In genomic region chr5:32388429-32389111, GRCh38 we compare ENCODE assay signal across 11 cellular contexts. TPM values are rescaled to one million over a fixed set of nuclear protein-coding genes. Genes with fewer than 3 reads are reported as not detected.
A peak's percentile ranks its signal among the peaks of the same experiment; 100 is the strongest.
DNase-seq lines count a peak whose midpoint lies in the region; ATAC-seq and TF ChIP-seq lines count a peak whose summit lies in the region.
"Had no signal": no experiment of that assay in that cellular context is flagged by ENCODE, and none has a peak within 500 bp of the region (broad histone marks: within the 10 kb centered on the region; RNA-seq: fewer than 3 reads in every experiment).

No MANE protein-coding gene starts in this region.

- no peaks in the 10 kb centered on the region for H3K27me3 Mint-ChIP-seq in activated T-helper 2 cell treated with anti-CD3 and anti-CD28 coated beads, Interferon-gamma antibody, Interleukin-2, Interleukin-4, amounts not matched to agents 10 μg/mL and 5 μg/mL and 100 μg/mL, durations not matched to agents 14 hours and 24 hours and 36 hours (ENCODE audit: low read depth)
- H3K27me3 Mint-ChIP-seq in stimulated activated naive CD8-positive, alpha-beta T cell treated with anti-CD3 and anti-CD28 coated beads, Interleukin-15, amount 100 ng/mL, for 72 hours = no peaks in the 10 kb centered on the region

- no peak for ATAC-seq in HG02798 (IDR thresholded peaks at IDR 0.05; ENCODE audit: poor library complexity, unreplicated experiment)
- no peak for ATAC-seq in stimulated activated naive CD8-positive, alpha-beta T cell treated with anti-CD3 and anti-CD28 coated beads, Interleukin-15, amount 100 ng/mL, for 72 hours

- peaks cover 22% of the 10 kb centered on the region for H3K4me1 Mint-ChIP-seq in activated T-helper 2 cell treated with anti-CD3 and anti-CD28 coated beads, Interferon-gamma antibody, Interleukin-2, Interleukin-4, amounts not matched to agents 10 μg/mL and 5 μg/mL and 100 μg/mL, durations not matched to agents 14 hours and 24 hours and 36 hours (ENCODE audit: low read depth)
- H3K4me1 Mint-ChIP-seq in stimulated activated naive CD8-positive, alpha-beta T cell treated with anti-CD3 and anti-CD28 coated beads, Interleukin-15, amount 100 ng/mL, for 72 hours = no peaks in the 10 kb centered on the region

- H3K27me3 ChIP-seq in AG04450 (ENCODE audit: control insufficient read depth, insufficient read depth, low read length) (no peaks in the 10 kb centered on the region), stomach (no peaks in the 10 kb centered on the region)

- no peaks in the 10 kb centered on the region for H3K9me3 Mint-ChIP-seq in activated T-helper 2 cell treated with anti-CD3 and anti-CD28 coated beads, Interferon-gamma antibody, Interleukin-2, Interleukin-4, amounts not matched to agents 10 μg/mL and 5 μg/mL and 100 μg/mL, durations not matched to agents 14 hours and 24 hours and 36 hours
- no peaks in the 10 kb centered on the region for H3K9me3 Mint-ChIP-seq in stimulated activated naive CD8-positive, alpha-beta T cell treated with anti-CD3 and anti-CD28 coated beads, Interleukin-15, amount 100 ng/mL, for 72 hours

- TF ChIP-seq CTCF in AG04450 (IDR thresholded peaks at IDR 0.05; ENCODE audit: low read depth, low read length) (no peak), foreskin fibroblast (IDR thresholded peaks at IDR 0.05; ENCODE audit: low read depth, low read length) (no peak), stomach (IDR thresholded peaks at IDR 0.05) (no peak)

- H3K27ac ChIP-seq in AG04450 (ENCODE audit: low read depth, low read length) (no peak overlapping the region), stomach (peak overlapping the region in 2 of 5 donors; percentile 25 to 29)
- H3K27ac ChIP-seq: thoracic aorta had no signal

- CTCF ChIA-PET in AG04450 (lab: Charles Lee) = interaction anchor here (1.4 to 2.1 kb wide), 4 partner anchors 9 to 209 kb away, joined by 3 to 11 read pairs (median 6); no protein-coding TSS in a partner anchor

- peaks cover 77% of the 10 kb centered on the region for H3K36me3 Mint-ChIP-seq in activated T-helper 2 cell treated with anti-CD3 and anti-CD28 coated beads, Interferon-gamma antibody, Interleukin-2, Interleukin-4, amounts not matched to agents 10 μg/mL and 5 μg/mL and 100 μg/mL, durations not matched to agents 14 hours and 24 hours and 36 hours (ENCODE audit: low read depth)

- intact Hi-C loops in activated T-helper 2 cell treated with anti-CD3 and anti-CD28 coated beads, Interferon-gamma antibody, Interleukin-2, Interleukin-4, amounts not matched to agents 10 μg/mL and 5 μg/mL and 100 μg/mL, durations not matched to agents 14 hours and 24 hours and 36 hours (cut with micrococcal nuclease) = no loop called here
- intact Hi-C loops in stomach (cut with DNase I; ENCODE audit: low total_unique reads) = no loop called here

- TF ChIP-seq POLR2A in stomach (IDR thresholded peaks at IDR 0.05) = no peak

- DNase-seq in AG04450 (ENCODE audit: low read depth, low spot score) (peak; percentile 13), HCEC 1CT (peak; percentile 66), foreskin fibroblast (peak; percentile 44 to 70), hippocampal formation (lab: John Stamatoyannopoulos, UW) (no peak), stomach (no peak)
- no peak for DNase-seq in activated T-helper 2 cell treated with anti-CD3 and anti-CD28 coated beads, Interferon-gamma antibody, Interleukin-2, Interleukin-4, amounts not matched to agents 10 μg/mL and 5 μg/mL and 100 μg/mL, durations not matched to agents 14 hours and 24 hours and 36 hours (ENCODE audit: low spot score)
- no peak for DNase-seq in stimulated activated naive CD8-positive, alpha-beta T cell treated with anti-CD3 and anti-CD28 coated beads, Interleukin-15, amount 100 ng/mL, for 72 hours
- DNase-seq: activated gamma-delta T cell, GOT3 had no signal

- 47 to 66% (median 54%) methylated on average over 6 of the region's 6 CpGs for WGBS in stomach, 5 donors

- H3K4me3 ChIP-seq in AG04450 (ENCODE audit: low read depth, low read length) (no peak overlapping the region), foreskin fibroblast (ENCODE audit: low read depth in 1 of 2, low read length in 2 of 2) (no peak overlapping the region), stomach (no peak overlapping the region)
- H3K4me3 ChIP-seq: thoracic aorta had no signal

- peaks cover 40 to 91% (median 87%) of the 10 kb centered on the region in 4 donors for H3K36me3 ChIP-seq in stomach

- no peak overlapping the region for H3K4me3 Mint-ChIP-seq in activated T-helper 2 cell treated with anti-CD3 and anti-CD28 coated beads, Interferon-gamma antibody, Interleukin-2, Interleukin-4, amounts not matched to agents 10 μg/mL and 5 μg/mL and 100 μg/mL, durations not matched to agents 14 hours and 24 hours and 36 hours (ENCODE audit: low read depth)
- H3K4me3 Mint-ChIP-seq in stimulated activated naive CD8-positive, alpha-beta T cell treated with anti-CD3 and anti-CD28 coated beads, Interleukin-15, amount 100 ng/mL, for 72 hours = no peak overlapping the region

- POLR2A ChIA-PET in AG04450 (lab: Yijun Ruan, JAX) = interaction anchor here (0.5 to 0.6 kb wide), 2 partner anchors 237 to 311 kb away, joined by 3 to 4 read pairs; no protein-coding TSS in a partner anchor

- H3K9me3 ChIP-seq in AG04450 (ENCODE audit: control insufficient read depth, insufficient read depth, low read length) (no peaks in the 10 kb centered on the region), stomach (no peaks in the 10 kb centered on the region)
- H3K9me3 ChIP-seq: thoracic aorta had no signal

- no peak for TF ChIP-seq EP300 in stomach (IDR thresholded peaks at IDR 0.05)

- H3K27ac Mint-ChIP-seq in activated T-helper 2 cell treated with anti-CD3 and anti-CD28 coated beads, Interferon-gamma antibody, Interleukin-2, Interleukin-4, amounts not matched to agents 10 μg/mL and 5 μg/mL and 100 μg/mL, durations not matched to agents 14 hours and 24 hours and 36 hours = peak overlapping the region; percentile 82
- no peak overlapping the region for H3K27ac Mint-ChIP-seq in stimulated activated naive CD8-positive, alpha-beta T cell treated with anti-CD3 and anti-CD28 coated beads, Interleukin-15, amount 100 ng/mL, for 72 hours

- H3K4me1 ChIP-seq in stomach = peaks cover 0 to 34% (median 3%) of the 10 kb centered on the region in 4 donors

RNA-seq across cellular contexts. Expression of gene ZFR, which starts 56.0 kb away (rescaled TPM):
- polyA plus RNA-seq in AG04450 (2011; rRNA removed) = 63.0 and 72.9 TPM in 2 replicates
- polyA minus RNA-seq in AG04450 (2011; rRNA and poly(A)+ RNA removed) = 138 and 171 TPM in 2 replicates
- 68.6 and 69.2 TPM in 2 replicates for total RNA-seq in activated T-helper 2 cell treated with anti-CD3 and anti-CD28 coated beads, Interferon-gamma antibody, Interleukin-2, Interleukin-4, amounts not matched to agents 10 μg/mL and 5 μg/mL and 100 μg/mL, durations not matched to agents 14 hours and 24 hours and 36 hours
- 100 to 1,000 TPM in 1 of 5 donors, 10 to 100 TPM in 4; 24.3 to 110 (median 75.1) TPM for total RNA-seq in stomach
- 10 to 100 TPM; 21.8 to 30.4 (median 25.3) TPM for polyA plus RNA-seq in stomach

Comparison
In these comparisons a context has a peak if more than half of its experiments do, and no peak if none do; other contexts are left out.
1. DNase-seq: peak in AG04450 (single experiment), HCEC 1CT (single experiment) and foreskin fibroblast (2 of 2); none in activated T-helper 2 cell treated with anti-CD3 and anti-CD28 coated beads, Interferon-gamma antibody, Interleukin-2, Interleukin-4, amounts not matched to agents 10 μg/mL and 5 μg/mL and 100 μg/mL, durations not matched to agents 14 hours and 24 hours and 36 hours (single experiment), hippocampal formation (0 of 2), stomach (single experiment) and stimulated activated naive CD8-positive, alpha-beta T cell treated with anti-CD3 and anti-CD28 coated beads, Interleukin-15, amount 100 ng/mL, for 72 hours (0 of 2).